ENCODE assay signal across 25 cellular contexts in the genomic region with DNA sequence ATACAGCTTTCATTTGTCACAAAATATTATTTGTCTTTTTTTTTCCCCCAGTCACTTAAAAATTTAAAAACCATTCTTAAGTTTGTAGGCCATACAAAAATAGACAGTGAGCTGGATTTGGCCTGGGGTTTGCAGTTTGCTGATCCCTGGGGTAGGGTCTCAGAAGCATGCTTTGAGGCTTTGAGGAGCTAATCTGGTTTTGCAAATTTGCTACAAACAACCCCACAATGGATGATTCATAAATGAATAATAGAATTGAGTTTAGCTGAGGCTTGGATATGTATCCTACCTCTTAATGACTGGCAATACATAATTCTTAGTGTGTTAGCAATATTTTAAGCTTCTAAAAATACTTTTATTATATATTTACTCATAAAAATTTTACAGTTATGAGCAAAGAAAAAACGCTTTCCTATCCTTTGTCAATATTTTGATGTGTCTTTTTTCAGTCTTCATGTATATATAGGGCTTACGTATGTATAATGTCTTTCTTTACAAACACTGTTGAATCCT. TPM values are rescaled to one million over a fixed set of nuclear protein-coding genes. Genes with fewer than 3 reads are reported as not detected.
DNase-seq lines count a peak whose midpoint lies in the region; ATAC-seq and TF ChIP-seq lines count a peak whose summit lies in the region.
"Had no signal": no experiment of that assay in that cellular context is flagged by ENCODE, and none has a peak within 500 bp of the region (broad histone marks: within the 10 kb centered on the region; RNA-seq: fewer than 3 reads in every experiment).

No MANE protein-coding gene starts in this region.

- H3K4me1 ChIP-seq in foreskin keratinocyte (no peaks in the 10 kb centered on the region), vagina (peaks cover 16% of the 10 kb centered on the region)

- H3K9me3 ChIP-seq in vagina = no peaks in the 10 kb centered on the region

- TF ChIP-seq CTCF in VCaP (conservative IDR thresholded peaks at IDR 0.05) (no peak), foreskin keratinocyte (conservative IDR thresholded peaks at IDR 0.05) (no peak), vagina (IDR thresholded peaks at IDR 0.05) (no peak)

- intact Hi-C loops in vagina (cut with DNase I) = no loop called here

- no peaks in the 10 kb centered on the region for H3K36me3 ChIP-seq in vagina
- H3K36me3 ChIP-seq: SJSA1 had no signal

- H3K27me3 ChIP-seq in foreskin keratinocyte (no peaks in the 10 kb centered on the region), vagina (no peaks in the 10 kb centered on the region)
- H3K27me3 ChIP-seq: SJSA1 had no signal

- peak overlapping the region; percentile 40 for H3K27ac ChIP-seq in VCaP
- no peak overlapping the region for H3K27ac ChIP-seq in foreskin keratinocyte
- no peak overlapping the region for H3K27ac ChIP-seq in vagina
- H3K27ac ChIP-seq: C4-2B, PC-9, SJSA1 had no signal

- DNase-seq in LHCN-M2 (ENCODE audit: low read depth) (peak; percentile 40), foreskin keratinocyte (no peak), NCI-H1092 treated with DMSO at 0.1 percent for 48 hours (lab: John Stamatoyannopoulos, UW) (no peak), vagina (ENCODE audit: extremely low spot score in 2 of 2) (no peak)
- DNase-seq: CD8-positive, alpha-beta memory T cell; DMS79 treated with DMSO at 0.1 percent for 48 hours; GF-D8; H7; Karpas-422; MV-4-11; NCI-H1105 treated with DMSO at 0.1 percent for 48 hours; NCI-H146; NCI-H1930; NCI-H446; NCI-H524 treated with DMSO at 0.1 percent for 48 hours; NCI-H774; NK-92 treated with Interleukin-12 subunit alpha and Interleukin-12 subunit beta, amount 100 ng/mL, for 24 hours; PC-9; Right ventricle myocardium superior; RPMI8226 had no signal

- TF ChIP-seq POLR2A in vagina (IDR thresholded peaks at IDR 0.05) = no peak

- H3K4me3 ChIP-seq in vagina = no peak overlapping the region
- H3K4me3 ChIP-seq: PC-9, SJSA1 had no signal

- ATAC-seq in foreskin keratinocyte (peak; percentile 24), GM21619 (IDR thresholded peaks at IDR 0.05; ENCODE audit: unreplicated experiment) (no peak), HG02870 (IDR thresholded peaks at IDR 0.05; ENCODE audit: unreplicated experiment) (no peak)

RNA-seq across cellular contexts. Expression of a gene that starts 50.6 kb away (rescaled TPM):
- total RNA-seq in LHCN-M2 (2014; rRNA removed) = 7.6 and 7.9 TPM in 2 replicates
- polyA plus RNA-seq in LHCN-M2 (2012) = 6.0 TPM
- total RNA-seq in foreskin keratinocyte = 2.3 and 4.5 TPM in 2 replicates
- 0.27 and 0.74 TPM in 2 replicates for polyA plus RNA-seq in foreskin keratinocyte
- total RNA-seq in vagina = 11.0 TPM
- total RNA-seq: CD8-positive, alpha-beta memory T cell had no signal
- polyA plus RNA-seq: CD8-positive, alpha-beta memory T cell had no signal
